Comparison of ENCODE assay signal across 8 cellular contexts in genomic region chr6:36599791-36600209, GRCh38. TPM values are rescaled to one million over a fixed set of nuclear protein-coding genes. Genes with fewer than 3 reads are reported as not detected.
A peak's percentile ranks its signal among the peaks of the same experiment; 100 is the strongest.
DNase-seq lines count a peak whose midpoint lies in the region; ATAC-seq and TF ChIP-seq lines count a peak whose summit lies in the region.

No MANE protein-coding gene starts in this region.

- TF ChIP-seq CTCF in Calu3 (IDR thresholded peaks at IDR 0.05; ENCODE audit: unreplicated experiment) (no peak), body of pancreas (IDR thresholded peaks at IDR 0.05) (no peak)

- peaks cover under 1% of the 10 kb centered on the region for H3K27me3 Mint-ChIP-seq in Calu3 (ENCODE audit: unreplicated experiment)

- DNase-seq in Calu3 (peak; percentile 52), T-helper 9 cell (peak; percentile 54), body of pancreas (peak in 2 of 4 donors; percentile 42 to 50), left lobe of liver (ENCODE audit: low spot score) (no peak), HPDE6-E6E7 (ENCODE audit: extremely low spot score) (no peak)
- DNase-seq in stimulated activated CD4-positive, alpha-beta T cell treated with anti-CD3 and anti-CD28 coated beads, TNF-alpha, amount 100 ng/mL, for 48 hours (ENCODE audit: low read depth in 3 of 3) = peak; percentile 60 to 69 (median 64)

- no peaks in the 10 kb centered on the region for H3K9me3 Mint-ChIP-seq in Calu3 (ENCODE audit: low read depth, unreplicated experiment)

- CTCF ChIA-PET in Calu3 (lab: Charles Lee) = interaction anchor here (0.6 to 1.0 kb wide), 2 partner anchors 9 to 45 kb away, joined by 3 read pairs; no protein-coding TSS in a partner anchor

- peaks cover 13 to 22% of the 10 kb centered on the region in 2 donors for H3K36me3 ChIP-seq in body of pancreas (replicated peaks in 1 of 2; ENCODE audit: insufficient read depth in 1 of 2, low read depth in 2 of 2)

- H3K4me3 ChIP-seq in body of pancreas = no peak overlapping the region

- H3K27ac Mint-ChIP-seq in Calu3 (ENCODE audit: unreplicated experiment) = peak overlapping the region; percentile 24

- peaks cover 22% of the 10 kb centered on the region for H3K4me1 Mint-ChIP-seq in Calu3 (ENCODE audit: low read depth, unreplicated experiment)

- BruUV-seq in Calu3 (replicated peaks; lab: Mats Ljungman, UMichigan) = no TSS peak

- no peaks in the 10 kb centered on the region for H3K27me3 ChIP-seq in body of pancreas

- ATAC-seq in body of pancreas (peak; percentile 19), left lobe of liver (peak; percentile 38), GM21825 (IDR thresholded peaks at IDR 0.05; ENCODE audit: unreplicated experiment) (no peak), GM21526 (IDR thresholded peaks at IDR 0.05; ENCODE audit: low FRiP score, unreplicated experiment) (no peak)

- 63 to 71% methylated on average over 14 of the region's 14 CpGs for WGBS in body of pancreas, 2 donors

- H3K9me3 ChIP-seq in body of pancreas = no peaks in the 10 kb centered on the region

- intact Hi-C loops in Calu3 (cut with micrococcal nuclease; ENCODE audit: unreplicated experiment) (no loop called here), body of pancreas (cut with DNase I) (no loop called here)

- peaks cover 100% of the 10 kb centered on the region for H3K36me3 Mint-ChIP-seq in Calu3 (ENCODE audit: insufficient read depth, unreplicated experiment)

- no peak for TF ChIP-seq POLR2A in body of pancreas (IDR thresholded peaks at IDR 0.05)

- no peak overlapping the region for H3K27ac ChIP-seq in body of pancreas

- peak overlapping the region; percentile 80 for H3K4me3 Mint-ChIP-seq in Calu3 (ENCODE audit: low read depth, unreplicated experiment)

- peaks cover 66% of the 10 kb centered on the region for H3K4me1 ChIP-seq in body of pancreas

RNA-seq across cellular contexts. Expression of gene SRSF3, which starts 5.6 kb away (rescaled TPM):
- total RNA-seq in Calu3 (2022) (347 and 370 TPM in 2 replicates), body of pancreas (100 to 1,000 TPM in 1 of 2 donors, 10 to 100 TPM in 1; 86.4 to 113 TPM), left lobe of liver (58.7 TPM)

RNA-seq across cellular contexts. Expression of gene STK38, which starts 52.5 kb away (rescaled TPM):
- total RNA-seq in Calu3 (2022) = 63.0 and 70.3 TPM in 2 replicates
- 10 to 100 TPM; 11.9 to 16.2 TPM for total RNA-seq in body of pancreas
- total RNA-seq in left lobe of liver = 13.5 TPM

Comparison
In these comparisons a context has a peak if more than half of its experiments do, and no peak if none do; other contexts are left out.
1. DNase-seq: peak in Calu3 (single experiment), T-helper 9 cell (single experiment) and stimulated activated CD4-positive, alpha-beta T cell treated with anti-CD3 and anti-CD28 coated beads, TNF-alpha, amount 100 ng/mL, for 48 hours (3 of 3); none in left lobe of liver (single experiment) and HPDE6-E6E7 (single experiment).
2. ATAC-seq: peak in body of pancreas (single experiment) and left lobe of liver (single experiment); none in GM21825 (single experiment) and GM21526 (single experiment).